Comparison of ENCODE assay signal across 23 cellular contexts in genomic region chr22:27638329-27639179, GRCh38.
"Had no signal": no experiment of that assay in that cellular context is flagged by ENCODE, and none has a peak within 500 bp of the region (broad histone marks: within the 10 kb centered on the region; RNA-seq: fewer than 3 reads in every experiment).

No MANE protein-coding gene starts in this region.

- FAIRE-seq: endothelial cell of umbilical vein, islet of Langerhans had no signal

- H3K27ac Mint-ChIP-seq: activated CD4-positive, alpha-beta T cell treated with anti-CD3 and anti-CD28 coated beads for 36 hours; activated naive CD8-positive, alpha-beta T cell treated with anti-CD3 and anti-CD28 coated beads for 36 hours; natural killer cell; progenitor cell of endocrine pancreas; stimulated activated effector memory CD8-positive, alpha-beta T cell treated with anti-CD3 and anti-CD28 coated beads, Interleukin-12 subunit alpha, Interleukin-12 subunit beta, amount 100 ng/mL, for 72 hours; T-helper 17 cell; type B pancreatic cell had no signal

- H3K4me3 Mint-ChIP-seq: activated CD4-positive, alpha-beta T cell treated with anti-CD3 and anti-CD28 coated beads for 36 hours; activated naive CD8-positive, alpha-beta T cell treated with anti-CD3 and anti-CD28 coated beads for 36 hours; natural killer cell; stimulated activated effector memory CD8-positive, alpha-beta T cell treated with anti-CD3 and anti-CD28 coated beads, Interleukin-12 subunit alpha, Interleukin-12 subunit beta, amount 100 ng/mL, for 72 hours; T-helper 17 cell; type B pancreatic cell had no signal

- ATAC-seq: activated CD4-positive, alpha-beta T cell treated with anti-CD3 and anti-CD28 coated beads for 36 hours; left colon; natural killer cell; right cardiac atrium; stimulated activated effector memory CD8-positive, alpha-beta T cell treated with anti-CD3 and anti-CD28 coated beads, Interleukin-12 subunit alpha, Interleukin-12 subunit beta, amount 100 ng/mL, for 72 hours; T-helper 17 cell had no signal

- DNase-seq: activated CD4-positive, alpha-beta T cell treated with anti-CD3 and anti-CD28 coated beads for 36 hours; activated CD4-positive, alpha-beta T cell treated with anti-CD3 and anti-CD28 coated beads, Interleukin-2, amount 50 U/mL, for 48 hours; activated naive CD4-positive, alpha-beta T cell; activated naive CD8-positive, alpha-beta T cell treated with anti-CD3 and anti-CD28 coated beads for 36 hours; amniotic stem cell; dermis blood vessel endothelial cell; effector memory CD4-positive, alpha-beta T cell; left colon; natural killer cell; right cardiac atrium; stimulated activated CD4-positive, alpha-beta T cell treated with anti-CD3 and anti-CD28 coated beads, Interleukin-4, amount 100 ng/mL, for 24 hours; stomach; T-helper 17 cell had no signal

- H3K4me3 ChIP-seq: esophagus muscularis mucosa, lung, smooth muscle cell, stomach, testis had no signal

- H3K36me3 ChIP-seq: esophagus muscularis mucosa, stomach, WERI-Rb-1 had no signal

- H3K27ac ChIP-seq: esophagus muscularis mucosa, stomach, testis had no signal

- H3K9me3 ChIP-seq: esophagus muscularis mucosa, stomach, testis had no signal

- H3K4me2 ChIP-seq: smooth muscle cell had no signal

- H3K9me3 Mint-ChIP-seq: activated naive CD8-positive, alpha-beta T cell treated with anti-CD3 and anti-CD28 coated beads for 36 hours; natural killer cell; stimulated activated effector memory CD8-positive, alpha-beta T cell treated with anti-CD3 and anti-CD28 coated beads, Interleukin-12 subunit alpha, Interleukin-12 subunit beta, amount 100 ng/mL, for 72 hours; type B pancreatic cell had no signal

- H3K4me1 ChIP-seq: testis had no signal

- H3K27me3 ChIP-seq: esophagus muscularis mucosa, stomach, testis had no signal

- H3K36me3 Mint-ChIP-seq: activated naive CD8-positive, alpha-beta T cell treated with anti-CD3 and anti-CD28 coated beads for 36 hours; natural killer cell; stimulated activated effector memory CD8-positive, alpha-beta T cell treated with anti-CD3 and anti-CD28 coated beads, Interleukin-12 subunit alpha, Interleukin-12 subunit beta, amount 100 ng/mL, for 72 hours; type B pancreatic cell had no signal

- H3K4me1 Mint-ChIP-seq: activated CD4-positive, alpha-beta T cell treated with anti-CD3 and anti-CD28 coated beads for 36 hours; activated naive CD8-positive, alpha-beta T cell treated with anti-CD3 and anti-CD28 coated beads for 36 hours; natural killer cell; stimulated activated effector memory CD8-positive, alpha-beta T cell treated with anti-CD3 and anti-CD28 coated beads, Interleukin-12 subunit alpha, Interleukin-12 subunit beta, amount 100 ng/mL, for 72 hours; T-helper 17 cell had no signal
